Comparison of ENCODE assay signal across 11 cellular contexts in genomic region chr12:91978143-91978542, GRCh38.
DNase-seq lines count a peak whose midpoint lies in the region; ATAC-seq and TF ChIP-seq lines count a peak whose summit lies in the region.
"Had no signal": no experiment of that assay in that cellular context is flagged by ENCODE, and none has a peak within 500 bp of the region (broad histone marks: within the 10 kb centered on the region; RNA-seq: fewer than 3 reads in every experiment).

No MANE protein-coding gene starts in this region.

- no peak for TF ChIP-seq POLR2A in NB4 (IDR thresholded peaks at IDR 0.05; ENCODE audit: extremely low read depth, insufficient read length)

- peak overlapping the region; percentile 85 for H3K27ac Mint-ChIP-seq in activated T-cell treated with anti-CD3 and anti-CD28 coated beads, Interleukin-2, amount 50 U/mL, for 72 hours

- H3K9me3 Mint-ChIP-seq in activated T-cell treated with anti-CD3 and anti-CD28 coated beads, Interleukin-2, amount 50 U/mL, for 72 hours: peaks cover 4 to 15% of the 10 kb centered on the region in 2 donors

- peaks cover 9 to 12% of the 10 kb centered on the region in 2 donors for H3K36me3 Mint-ChIP-seq in activated T-cell treated with anti-CD3 and anti-CD28 coated beads, Interleukin-2, amount 50 U/mL, for 72 hours (ENCODE audit: insufficient read depth in 2 of 2)

- H3K27me3 Mint-ChIP-seq in activated T-cell treated with anti-CD3 and anti-CD28 coated beads, Interleukin-2, amount 50 U/mL, for 72 hours (ENCODE audit: low read depth): no peaks in the 10 kb centered on the region

- peak; percentile 10 for DNase-seq in Daoy (ENCODE audit: low read depth)
- peak; percentile 34 for DNase-seq in NB4 (ENCODE audit: low read depth)
- DNase-seq in activated T-cell treated with anti-CD3 and anti-CD28 coated beads, Interleukin-2, amount 50 U/mL, for 72 hours: no peak
- DNase-seq in fibroblast of villous mesenchyme (ENCODE audit: low read depth): peak; percentile 41
- DNase-seq in NCI-H1436 treated with DMSO at 0.1 percent for 48 hours (lab: John Stamatoyannopoulos, UW): no peak
- no peak for DNase-seq in NCI-H526 treated with DMSO at 0.1 percent for 48 hours (lab: John Stamatoyannopoulos, UW)
- DNase-seq in glomerular visceral epithelial cell (ENCODE audit: extremely low spot score): no peak
- DNase-seq in NCI-H1694 (lab: John Stamatoyannopoulos, UW): no peak
- DNase-seq: foreskin melanocyte, islet precursor cell had no signal

- peaks cover 20% of the 10 kb centered on the region for H3K4me1 Mint-ChIP-seq in activated T-cell treated with anti-CD3 and anti-CD28 coated beads, Interleukin-2, amount 50 U/mL, for 72 hours (ENCODE audit: low read depth)

- H3K4me3 ChIP-seq in NB4 (ENCODE audit: low read depth, low read length) (no peak overlapping the region), fibroblast of villous mesenchyme (ENCODE audit: low read depth, low read length) (no peak overlapping the region)
- H3K4me3 ChIP-seq: right atrium auricular region had no signal

- peak overlapping the region; percentile 21 to 42 for H3K4me3 Mint-ChIP-seq in activated T-cell treated with anti-CD3 and anti-CD28 coated beads, Interleukin-2, amount 50 U/mL, for 72 hours

- ATAC-seq in activated T-cell treated with anti-CD3 and anti-CD28 coated beads, Interleukin-2, amount 50 U/mL, for 72 hours (replicated peaks in 1 of 2): peak; percentile 60 to 65

- no peak for TF ChIP-seq CTCF in NB4 (IDR thresholded peaks at IDR 0.05; ENCODE audit: low read depth, low read length)
- TF ChIP-seq CTCF in fibroblast of villous mesenchyme (IDR thresholded peaks at IDR 0.05; ENCODE audit: insufficient read depth, low read depth, low read length): no peak

Comparison
In these comparisons a context has a peak if more than half of its experiments do, and no peak if none do; other contexts are left out.
1. DNase-seq: peak in Daoy (single experiment), NB4 (single experiment) and fibroblast of villous mesenchyme (single experiment); none in activated T-cell treated with anti-CD3 and anti-CD28 coated beads, Interleukin-2, amount 50 U/mL, for 72 hours (0 of 2), NCI-H1436 treated with DMSO at 0.1 percent for 48 hours (single experiment), NCI-H526 treated with DMSO at 0.1 percent for 48 hours (single experiment), glomerular visceral epithelial cell (single experiment) and NCI-H1694 (single experiment).